Comparison of ENCODE assay signal across 8 cellular contexts in genomic region chr10:114404171-114405010, GRCh38. TPM values are rescaled to one million over a fixed set of nuclear protein-coding genes. Genes with fewer than 3 reads are reported as not detected.
DNase-seq lines count a peak whose midpoint lies in the region; ATAC-seq lines count a peak whose summit lies in the region.

AFAP1L2 (minus strand) TSS chr10:114404502; CDS start chr10:114404455, 47 bp downstream.

- H3K4me1 ChIP-seq in iPS-18a (ENCODE audit: control insufficient read depth, low read depth, low read length) (peaks cover 20% of the 10 kb centered on the region), skeletal muscle tissue (ENCODE audit: control insufficient read depth in 3 of 3, insufficient read depth in 3 of 3, low read length in 3 of 3) (peaks cover 19 to 24% (median 21%) of the 10 kb centered on the region in 3 donors)

- peaks cover 72% of the 10 kb centered on the region for H3K27me3 ChIP-seq in iPS-18a (ENCODE audit: control insufficient read depth, insufficient read depth, low read length)
- H3K27me3 ChIP-seq in skeletal muscle tissue (ENCODE audit: control insufficient read depth in 3 of 3, insufficient read depth in 3 of 3, low read length in 3 of 3), result peaks cover 11 to 34% (median 25%) of the 10 kb centered on the region in 3 donors

- H3K4me3 ChIP-seq in iPS-18a (ENCODE audit: low read length), result peak within 1 kb of the TSS; percentile 70
- H3K4me3 ChIP-seq in skeletal muscle tissue (ENCODE audit: low read length in 3 of 3), result peak within 1 kb of the TSS; percentile 63 to 72 (median 65)

- H3K9ac ChIP-seq in iPS-18a (ENCODE audit: low read length) (peak within 1 kb of the TSS; percentile 21), skeletal muscle tissue (ENCODE audit: low read depth in 1 of 3, low read length in 3 of 3) (peak within 1 kb of the TSS; percentile 27 to 46 (median 40))

- H3K27ac ChIP-seq in iPS-18a (ENCODE audit: low read length) (no peak within 1 kb of the TSS), skeletal muscle tissue (ENCODE audit: low read depth, low read length) (peak within 1 kb of the TSS; percentile 19)

- H3K36me3 ChIP-seq in iPS-18a (ENCODE audit: control insufficient read depth, low read depth, low read length), result no peaks in the 10 kb centered on the region
- H3K36me3 ChIP-seq in skeletal muscle tissue (ENCODE audit: control insufficient read depth in 3 of 3, insufficient read depth in 3 of 3, low read length in 3 of 3), result no peaks in the 10 kb centered on the region

- DNase-seq in activated CD4-positive, alpha-beta T cell treated with anti-CD3 and anti-CD28 coated beads, Interleukin-2, amount 10 ng/mL, durations not matched to agents 24 days and 14 days, result no peak
- no peak for DNase-seq in activated CD4-positive, alpha-beta T cell treated with anti-CD3 and anti-CD28 coated beads for 48 hours
- DNase-seq in activated naive CD8-positive, alpha-beta T cell treated with anti-CD3 and anti-CD28 coated beads, Interleukin-2, amount 10 ng/mL, durations not matched to agents 7 days and 5 days, result peak; percentile 43
- DNase-seq in putamen (ENCODE audit: low spot score), result no peak
- no peak for DNase-seq in occipital lobe (lab: John Stamatoyannopoulos, UW)
- DNase-seq in DMS153 treated with DMSO at 0.1 percent for 48 hours (lab: John Stamatoyannopoulos, UW; ENCODE audit: unreplicated experiment), result no peak

- H3K9me3 ChIP-seq in iPS-18a (ENCODE audit: control insufficient read depth, low read depth, low read length), result no peaks in the 10 kb centered on the region
- H3K9me3 ChIP-seq in skeletal muscle tissue (ENCODE audit: control insufficient read depth in 3 of 3, low read length in 3 of 3), result no peaks in the 10 kb centered on the region

- H3K27me3 Mint-ChIP-seq in activated CD4-positive, alpha-beta T cell treated with anti-CD3 and anti-CD28 coated beads, Interleukin-2, amount 10 ng/mL, durations not matched to agents 24 days and 14 days, result peaks cover 63% of the 10 kb centered on the region
- peaks cover 53% of the 10 kb centered on the region for H3K27me3 Mint-ChIP-seq in activated naive CD8-positive, alpha-beta T cell treated with anti-CD3 and anti-CD28 coated beads, Interleukin-2, amount 10 ng/mL, durations not matched to agents 7 days and 5 days

- intact Hi-C loops in activated CD4-positive, alpha-beta T cell treated with anti-CD3 and anti-CD28 coated beads, Interleukin-2, amount 10 ng/mL, durations not matched to agents 24 days and 14 days (cut with micrococcal nuclease), result loop anchor here (5.0 kb wide), 2 partner anchors 57 to 102 kb away; no protein-coding TSS in a partner anchor

- peaks cover 9% of the 10 kb centered on the region for H3K4me1 Mint-ChIP-seq in activated CD4-positive, alpha-beta T cell treated with anti-CD3 and anti-CD28 coated beads, Interleukin-2, amount 10 ng/mL, durations not matched to agents 24 days and 14 days
- H3K4me1 Mint-ChIP-seq in activated naive CD8-positive, alpha-beta T cell treated with anti-CD3 and anti-CD28 coated beads, Interleukin-2, amount 10 ng/mL, durations not matched to agents 7 days and 5 days, result peaks cover 11% of the 10 kb centered on the region

- POLR2A ChIA-PET in activated naive CD8-positive, alpha-beta T cell treated with anti-CD3 and anti-CD28 coated beads, Interleukin-2, amount 10 ng/mL, durations not matched to agents 7 days and 5 days (lab: Charles Lee), result no interaction called here

- no peaks in the 10 kb centered on the region for H3K36me3 Mint-ChIP-seq in activated CD4-positive, alpha-beta T cell treated with anti-CD3 and anti-CD28 coated beads, Interleukin-2, amount 10 ng/mL, durations not matched to agents 24 days and 14 days (ENCODE audit: low read depth)
- H3K36me3 Mint-ChIP-seq in activated naive CD8-positive, alpha-beta T cell treated with anti-CD3 and anti-CD28 coated beads, Interleukin-2, amount 10 ng/mL, durations not matched to agents 7 days and 5 days, result no peaks in the 10 kb centered on the region

- H3K9me3 Mint-ChIP-seq in activated CD4-positive, alpha-beta T cell treated with anti-CD3 and anti-CD28 coated beads, Interleukin-2, amount 10 ng/mL, durations not matched to agents 24 days and 14 days, result no peaks in the 10 kb centered on the region
- no peaks in the 10 kb centered on the region for H3K9me3 Mint-ChIP-seq in activated naive CD8-positive, alpha-beta T cell treated with anti-CD3 and anti-CD28 coated beads, Interleukin-2, amount 10 ng/mL, durations not matched to agents 7 days and 5 days

- H3K27ac Mint-ChIP-seq in activated CD4-positive, alpha-beta T cell treated with anti-CD3 and anti-CD28 coated beads, Interleukin-2, amount 10 ng/mL, durations not matched to agents 24 days and 14 days, result no peak within 1 kb of the TSS
- H3K27ac Mint-ChIP-seq in activated naive CD8-positive, alpha-beta T cell treated with anti-CD3 and anti-CD28 coated beads, Interleukin-2, amount 10 ng/mL, durations not matched to agents 7 days and 5 days, result no peak within 1 kb of the TSS

- ATAC-seq in activated naive CD8-positive, alpha-beta T cell treated with anti-CD3 and anti-CD28 coated beads, Interleukin-2, amount 10 ng/mL, durations not matched to agents 7 days and 5 days (ENCODE audit: low read depth), result peak; percentile 68

- H3K4me3 Mint-ChIP-seq in activated CD4-positive, alpha-beta T cell treated with anti-CD3 and anti-CD28 coated beads, Interleukin-2, amount 10 ng/mL, durations not matched to agents 24 days and 14 days, result peak within 1 kb of the TSS; percentile 69
- peak within 1 kb of the TSS; percentile 63 for H3K4me3 Mint-ChIP-seq in activated naive CD8-positive, alpha-beta T cell treated with anti-CD3 and anti-CD28 coated beads, Interleukin-2, amount 10 ng/mL, durations not matched to agents 7 days and 5 days

RNA-seq across cellular contexts. Expression of gene AFAP1L2, which starts in this region (rescaled TPM):
- total RNA-seq in activated CD4-positive, alpha-beta T cell treated with anti-CD3 and anti-CD28 coated beads, Interleukin-2, amount 10 ng/mL, durations not matched to agents 24 days and 14 days, result 3.6 and 3.9 TPM in 2 replicates
- 1 to 10 TPM; 3.8 to 5.0 TPM for total RNA-seq in activated naive CD8-positive, alpha-beta T cell treated with anti-CD3 and anti-CD28 coated beads, Interleukin-2, amount 10 ng/mL, durations not matched to agents 7 days and 5 days
- total RNA-seq in skeletal muscle tissue (24.0 TPM), occipital lobe (8.1 TPM)
